ENCODE assay signal across 12 cellular contexts in genomic region chr14:105338392-105338791, GRCh38. TPM values are rescaled to one million over a fixed set of nuclear protein-coding genes. Genes with fewer than 3 reads are reported as not detected.
"Had no signal": no experiment of that assay in that cellular context is flagged by ENCODE, and none has a peak within 500 bp of the region (broad histone marks: within the 10 kb centered on the region; RNA-seq: fewer than 3 reads in every experiment).

No MANE protein-coding gene starts in this region.

- H3K4me3 Mint-ChIP-seq: activated CD4-positive, alpha-beta memory T cell treated with anti-CD3 and anti-CD28 coated beads for 36 hours; activated naive CD8-positive, alpha-beta T cell treated with anti-CD3 and anti-CD28 coated beads, Interleukin-2, amount 10 ng/mL, durations not matched to agents 7 days and 5 days; immature natural killer cell; nephron progenitor cell; stimulated activated naive B cell treated with anti-CD40 and anti-IgM and Interleukin-4, amounts not matched to agents 10 μg/mL and 1 μg/mL and 100 μg/mL, for 72 hours had no signal

- H3K9me3 ChIP-seq: ascending aorta, suprapubic skin had no signal

- H3K27me3 ChIP-seq: ascending aorta, suprapubic skin had no signal

- H3K36me3 Mint-ChIP-seq: activated CD4-positive, alpha-beta memory T cell treated with anti-CD3 and anti-CD28 coated beads for 36 hours; activated naive CD8-positive, alpha-beta T cell treated with anti-CD3 and anti-CD28 coated beads, Interleukin-2, amount 10 ng/mL, durations not matched to agents 7 days and 5 days; immature natural killer cell had no signal

- H3K27ac Mint-ChIP-seq: activated CD4-positive, alpha-beta memory T cell treated with anti-CD3 and anti-CD28 coated beads for 36 hours; activated naive CD8-positive, alpha-beta T cell treated with anti-CD3 and anti-CD28 coated beads, Interleukin-2, amount 10 ng/mL, durations not matched to agents 7 days and 5 days; immature natural killer cell; nephron progenitor cell; stimulated activated naive B cell treated with anti-CD40 and anti-IgM and Interleukin-4, amounts not matched to agents 10 μg/mL and 1 μg/mL and 100 μg/mL, for 72 hours had no signal

- H3K4me2 ChIP-seq: smooth muscle cell had no signal

- H3K36me3 ChIP-seq: ascending aorta, suprapubic skin had no signal

- H3K27me3 Mint-ChIP-seq: activated CD4-positive, alpha-beta memory T cell treated with anti-CD3 and anti-CD28 coated beads for 36 hours; stimulated activated naive B cell treated with anti-CD40 and anti-IgM and Interleukin-4, amounts not matched to agents 10 μg/mL and 1 μg/mL and 100 μg/mL, for 72 hours had no signal

- DNase-seq: activated CD4-positive, alpha-beta memory T cell treated with anti-CD3 and anti-CD28 coated beads for 36 hours; activated naive CD8-positive, alpha-beta T cell treated with anti-CD3 and anti-CD28 coated beads, Interleukin-2, amount 10 ng/mL, durations not matched to agents 7 days and 5 days; effector CD8-positive, alpha-beta T cell; immature natural killer cell; mesenchymal stem cell; stimulated activated CD4-positive, alpha-beta T cell treated with anti-CD3 and anti-CD28 coated beads, Interleukin-1b, Interleukin-23, amount 100 ng/mL, for 48 hours; stimulated activated naive B cell treated with anti-CD40 and anti-IgM and Interleukin-4, amounts not matched to agents 10 μg/mL and 1 μg/mL and 100 μg/mL, for 72 hours; T-helper 9 cell had no signal

- H3K4me1 ChIP-seq: ascending aorta had no signal

- ATAC-seq: stimulated activated naive B cell treated with anti-CD40 and anti-IgM and Interleukin-4, amounts not matched to agents 10 μg/mL and 1 μg/mL and 100 μg/mL, for 72 hours had no signal

- H3K4me3 ChIP-seq: ascending aorta, smooth muscle cell, suprapubic skin had no signal

- H3K27ac ChIP-seq: ascending aorta, suprapubic skin had no signal

- H3K9me3 Mint-ChIP-seq: activated CD4-positive, alpha-beta memory T cell treated with anti-CD3 and anti-CD28 coated beads for 36 hours; activated naive CD8-positive, alpha-beta T cell treated with anti-CD3 and anti-CD28 coated beads, Interleukin-2, amount 10 ng/mL, durations not matched to agents 7 days and 5 days; immature natural killer cell; nephron progenitor cell; stimulated activated naive B cell treated with anti-CD40 and anti-IgM and Interleukin-4, amounts not matched to agents 10 μg/mL and 1 μg/mL and 100 μg/mL, for 72 hours had no signal

RNA-seq across cellular contexts. Expression of gene TEX22, which starts 59.9 kb away (rescaled TPM):
- total RNA-seq: ascending aorta had no signal
